In the genomic region with DNA sequence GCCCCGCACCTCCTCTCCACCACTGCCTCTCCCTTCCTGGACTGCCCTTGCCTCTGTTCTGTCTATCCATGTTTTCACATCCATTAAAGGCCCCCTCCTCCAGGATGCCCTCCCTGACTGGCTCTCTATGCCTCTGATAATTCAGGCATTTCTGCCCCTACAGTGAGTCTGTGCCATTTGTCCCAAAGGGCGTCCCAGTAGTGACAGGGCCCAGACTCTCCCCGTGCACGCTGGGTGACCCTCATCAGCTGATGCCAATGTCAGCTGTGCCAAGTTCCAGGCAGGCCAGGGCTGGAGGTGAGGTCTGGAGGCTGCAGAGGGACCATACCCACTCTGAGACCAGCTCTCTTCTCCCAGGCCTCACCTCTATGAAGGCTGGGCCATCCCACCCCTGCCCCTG, we compare ENCODE assay signal across 1 cellular context.
TF ChIP-seq lines count a peak whose summit lies in the region.

No MANE protein-coding gene starts in this region.

TF ChIP-seq in GM23338, 12 proteins besides CTCF, POLR2A, EP300 and RAD21:
- no peak for TF ChIP-seq CREB1 (CRISPR knock-in tag; IDR thresholded peaks at IDR 0.05; ENCODE audit: low read depth)
TF ChIP-seq in GM23338: peak in this region for 0.
